13 cellular contexts compared by ENCODE assay signal in genomic region chr12:19707948-19708409, GRCh38.
DNase-seq lines count a peak whose midpoint lies in the region; ATAC-seq and TF ChIP-seq lines count a peak whose summit lies in the region.
"Had no signal": no experiment of that assay in that cellular context is flagged by ENCODE, and none has a peak within 500 bp of the region (broad histone marks: within the 10 kb centered on the region; RNA-seq: fewer than 3 reads in every experiment).

No MANE protein-coding gene starts in this region.

- intact Hi-C loops in PC-3 (cut with micrococcal nuclease) = no loop called here

- H3F3A ChIP-seq in PC-3 (ENCODE audit: low read length, unreplicated experiment) = no peaks in the 10 kb centered on the region
- H3F3A ChIP-seq in smooth muscle cell (ENCODE audit: low read depth) = no peaks in the 10 kb centered on the region

- H3K4me3 ChIP-seq in PC-3 (ENCODE audit: low read length) (no peak overlapping the region), epithelial cell of proximal tubule (ENCODE audit: low read depth, low read length) (no peak overlapping the region), smooth muscle cell (no peak overlapping the region)
- H3K4me3 ChIP-seq: adrenal gland had no signal

- DNase-seq in NOMO-1 (lab: John Stamatoyannopoulos, UW; ENCODE audit: unreplicated experiment in 2 of 2) (peak; percentile 0 to 16), NOMO-1 treated with dmso at 0.1 percent for 144 hours (lab: John Stamatoyannopoulos, UW; ENCODE audit: unreplicated experiment) (no peak), PC-3 (peak; percentile 49), epithelial cell of proximal tubule (ENCODE audit: low read depth) (no peak), smooth muscle cell (lab: John Stamatoyannopoulos, UW; ENCODE audit: unreplicated experiment) (no peak), NCI-H2196 (lab: John Stamatoyannopoulos, UW; ENCODE audit: unreplicated experiment) (no peak), NCI-H345 (lab: John Stamatoyannopoulos, UW) (no peak)
- DNase-seq: activated B cell treated with CpG ODN at 0.5 μM for 24 hours, adrenal gland, GOT3, NCI-H146, NCI-H526 treated with DMSO at 0.1 percent for 48 hours had no signal

- BruUV-seq in PC-3 (replicated peaks; lab: Mats Ljungman, UMichigan) = no TSS peak

- CTCF ChIA-PET in PC-3 (lab: Charles Lee) = no interaction called here

- no peaks in the 10 kb centered on the region for H3K79me2 ChIP-seq in PC-3 (ENCODE audit: low read length)
- no peaks in the 10 kb centered on the region for H3K79me2 ChIP-seq in smooth muscle cell (ENCODE audit: low read depth)

- no peak overlapping the region for H2AFZ ChIP-seq in PC-3 (ENCODE audit: low read length)
- H2AFZ ChIP-seq in smooth muscle cell (ENCODE audit: low read depth) = no peak overlapping the region

- POLR2A ChIA-PET in PC-3 (lab: Charles Lee; ENCODE audit: unreplicated experiment) = no interaction called here

- H3K9me2 ChIP-seq in PC-3 (replicated peaks; ENCODE audit: low read length) = no peaks in the 10 kb centered on the region

- H3K27ac ChIP-seq in PC-3 (ENCODE audit: low read length) (no peak overlapping the region), smooth muscle cell (ENCODE audit: low read depth) (no peak overlapping the region)
- H3K27ac ChIP-seq: adrenal gland had no signal

- ATAC-seq in PC-3 = no peak
- ATAC-seq in GM21360 (IDR thresholded peaks at IDR 0.05; ENCODE audit: unreplicated experiment) = no peak

- H4K20me1 ChIP-seq in PC-3 (ENCODE audit: low read length) = no peaks in the 10 kb centered on the region
- no peaks in the 10 kb centered on the region for H4K20me1 ChIP-seq in smooth muscle cell (ENCODE audit: low read depth)

- H3K4me2 ChIP-seq in PC-3 (ENCODE audit: low read length) = no peak overlapping the region
- H3K4me2 ChIP-seq in smooth muscle cell = no peak overlapping the region

- H3K27me3 ChIP-seq in PC-3 (ENCODE audit: low read length) = no peaks in the 10 kb centered on the region
- H3K27me3 ChIP-seq in smooth muscle cell (ENCODE audit: low read depth) = no peaks in the 10 kb centered on the region
- H3K27me3 ChIP-seq: adrenal gland had no signal

- H3K36me3 ChIP-seq in PC-3 (ENCODE audit: low read depth, low read length) = no peaks in the 10 kb centered on the region
- no peaks in the 10 kb centered on the region for H3K36me3 ChIP-seq in smooth muscle cell (ENCODE audit: low read depth)
- H3K36me3 ChIP-seq: adrenal gland had no signal

- H3K9ac ChIP-seq in PC-3 (ENCODE audit: low read length) (no peak overlapping the region), smooth muscle cell (ENCODE audit: low read depth) (no peak overlapping the region)

- H3K4me1 ChIP-seq in PC-3 (ENCODE audit: insufficient read depth, low read length) = 0 out of 2 replicates have a peak, but pooled peaks cover 6% of the 10 kb centered on the region
- H3K4me1 ChIP-seq in smooth muscle cell (ENCODE audit: low read depth) = no peaks in the 10 kb centered on the region
- H3K4me1 ChIP-seq: adrenal gland had no signal

- H3K9me3 ChIP-seq in PC-3 (ENCODE audit: low read length) (no peaks in the 10 kb centered on the region), smooth muscle cell (replicated peaks; ENCODE audit: low read depth) (no peaks in the 10 kb centered on the region)

- 83% methylated on average over 6 of the region's 6 CpGs for WGBS in smooth muscle cell (ENCODE audit: low lambda C conversion rate)

- TF ChIP-seq CTCF in PC-3 (conservative IDR thresholded peaks at IDR 0.05; ENCODE audit: low read depth, low read length) (peak; percentile 29; the same call in 1 of the 2 replicates), epithelial cell of proximal tubule (conservative IDR thresholded peaks at IDR 0.05; ENCODE audit: low read depth, low read length) (peak; percentile 13), smooth muscle cell (IDR thresholded peaks at IDR 0.05; ENCODE audit: borderline replicate concordance, insufficient read depth, poor library complexity, severe bottlenecking) (peak; percentile 5)

Comparison
In these comparisons a context has a peak if more than half of its experiments do, and no peak if none do; other contexts are left out.
1. DNase-seq: peak in NOMO-1 (2 of 2) and PC-3 (single experiment); none in NOMO-1 treated with dmso at 0.1 percent for 144 hours (single experiment), epithelial cell of proximal tubule (single experiment), smooth muscle cell (single experiment), NCI-H2196 (single experiment) and NCI-H345 (single experiment).
2. Peak in every context shown above with its lines, with median percentiles within 50 percentile points of each other: CTCF ChIP-seq.